9 cellular contexts compared by ENCODE assay signal in the genomic region with DNA sequence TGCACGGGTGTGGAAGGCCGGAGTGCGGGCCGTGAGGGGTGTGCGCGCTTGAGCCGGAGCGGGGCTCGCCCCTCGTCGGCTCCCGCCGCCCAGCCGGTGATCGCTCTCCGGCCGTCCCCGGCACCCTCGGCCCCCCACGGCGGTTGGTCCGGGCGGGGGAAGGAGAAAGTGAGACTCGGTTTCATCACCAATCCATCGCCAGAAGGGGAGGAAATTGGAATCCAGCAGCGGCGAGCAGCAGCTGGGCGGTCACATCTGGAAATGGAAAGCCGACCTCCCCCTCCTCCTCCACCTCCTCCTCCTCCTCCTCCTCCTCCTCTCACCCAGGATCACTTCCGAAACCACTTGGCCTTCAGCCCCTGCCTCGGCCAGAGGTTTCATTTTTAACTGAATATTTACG. TPM values are rescaled to one million over a fixed set of nuclear protein-coding genes. Genes with fewer than 3 reads are reported as not detected.
DNase-seq lines count a peak whose midpoint lies in the region; ATAC-seq and TF ChIP-seq lines count a peak whose summit lies in the region.
"Not testable (repeated sequence)": the region's sequence is repeated elsewhere in the genome, so short reads cannot be mapped to it uniquely, and the experiment has no call there.
"Had no signal": no experiment of that assay in that cellular context is flagged by ENCODE, and none has a peak within 500 bp of the region (broad histone marks: within the 10 kb centered on the region; RNA-seq: fewer than 3 reads in every experiment).

No MANE protein-coding gene starts in this region.

- H3K4me1 ChIP-seq in OCI-LY1 (ENCODE audit: insufficient read depth, low read length, severe bottlenecking); esophagus squamous epithelium; psoas muscle; urinary bladder (ENCODE audit: insufficient read depth): not testable (repeated sequence)

- H3K9me2 ChIP-seq in OCI-LY1 (ENCODE audit: low read depth, low read length): not testable (repeated sequence)

- not testable (repeated sequence) for H3K79me2 ChIP-seq in OCI-LY1 (ENCODE audit: insufficient read depth, low read length)

- H3K9me3 Mint-ChIP-seq in activated CD4-positive, alpha-beta T cell treated with anti-CD3 and anti-CD28 coated beads, Interleukin-2, amount 10 ng/mL, durations not matched to agents 24 days and 14 days; activated naive CD8-positive, alpha-beta T cell treated with anti-CD3 and anti-CD28 coated beads, Interleukin-2, amount 50 U/mL, for 24 hours: not testable (repeated sequence)

- not testable (repeated sequence) for DNase-seq in GM12865 (ENCODE audit: low read depth); esophagus squamous epithelium (lab: John Stamatoyannopoulos, UW)
- peak; percentile 65 for DNase-seq in activated CD4-positive, alpha-beta T cell treated with anti-CD3 and anti-CD28 coated beads, Interleukin-2, amount 10 ng/mL, durations not matched to agents 24 days and 14 days
- peak; percentile 36 for DNase-seq in activated naive CD8-positive, alpha-beta T cell treated with anti-CD3 and anti-CD28 coated beads, Interleukin-2, amount 50 U/mL, for 24 hours
- peak; percentile 14 to 54 for DNase-seq in lower leg skin (ENCODE audit: low spot score in 2 of 2)
- DNase-seq in psoas muscle: peak in 1 of 2 donors; percentile 46

- H3K4me3 Mint-ChIP-seq in activated CD4-positive, alpha-beta T cell treated with anti-CD3 and anti-CD28 coated beads, Interleukin-2, amount 10 ng/mL, durations not matched to agents 24 days and 14 days: peak overlapping the region; percentile 47
- peak overlapping the region; percentile 65 for H3K4me3 Mint-ChIP-seq in activated naive CD8-positive, alpha-beta T cell treated with anti-CD3 and anti-CD28 coated beads, Interleukin-2, amount 50 U/mL, for 24 hours

- peak overlapping the region; percentile 51 for H3K4me2 ChIP-seq in OCI-LY1 (ENCODE audit: low read length)

- H3K4me3 ChIP-seq in GM12865 (ENCODE audit: low read depth, low read length) (peak overlapping the region; percentile 47), OCI-LY1 (ENCODE audit: low read depth, low read length, poor library complexity, severe bottlenecking) (peak overlapping the region; percentile 49), esophagus squamous epithelium (peak overlapping the region in 3 of 4 donors; percentile 37 to 41 (median 40)), psoas muscle (peak overlapping the region; percentile 52), urinary bladder (ENCODE audit: low read depth, low read length) (peak overlapping the region; percentile 39)
- H3K4me3 ChIP-seq in lower leg skin (ENCODE audit: low read depth, poor library complexity, severe bottlenecking): not testable (repeated sequence)

- not testable (repeated sequence) for H3K27ac ChIP-seq in OCI-LY1 (ENCODE audit: low read depth, low read length, poor library complexity, severe bottlenecking); esophagus squamous epithelium; psoas muscle; urinary bladder (ENCODE audit: low read depth)

- not testable (repeated sequence) for H2AFZ ChIP-seq in OCI-LY1 (ENCODE audit: low read length)

- TF ChIP-seq CTCF in GM12865 (IDR thresholded peaks at IDR 0.05; ENCODE audit: insufficient read depth, low read depth, low read length, missing control alignments); OCI-LY1 (IDR thresholded peaks at IDR 0.05; ENCODE audit: low read length); esophagus squamous epithelium (IDR thresholded peaks at IDR 0.05); lower leg skin (IDR thresholded peaks at IDR 0.05); psoas muscle (IDR thresholded peaks at IDR 0.05): not testable (repeated sequence)

- H3F3A ChIP-seq in OCI-LY1 (ENCODE audit: insufficient read depth, low read length): not testable (repeated sequence)

- not testable (repeated sequence) for H3K36me3 Mint-ChIP-seq in activated CD4-positive, alpha-beta T cell treated with anti-CD3 and anti-CD28 coated beads, Interleukin-2, amount 10 ng/mL, durations not matched to agents 24 days and 14 days (ENCODE audit: low read depth); activated naive CD8-positive, alpha-beta T cell treated with anti-CD3 and anti-CD28 coated beads, Interleukin-2, amount 50 U/mL, for 24 hours (ENCODE audit: low read depth)

- intact Hi-C loops in activated CD4-positive, alpha-beta T cell treated with anti-CD3 and anti-CD28 coated beads, Interleukin-2, amount 10 ng/mL, durations not matched to agents 24 days and 14 days (cut with micrococcal nuclease); esophagus squamous epithelium (cut with DNase I); lower leg skin (cut with DNase I; ENCODE audit: low total_unique reads); psoas muscle (cut with DNase I): not testable (repeated sequence)

- H3K27me3 ChIP-seq in OCI-LY1 (ENCODE audit: insufficient read depth, low read length); esophagus squamous epithelium; psoas muscle (ENCODE audit: insufficient read depth in 3 of 3, low read length in 2 of 3): not testable (repeated sequence)

- H3K36me3 ChIP-seq in OCI-LY1 (ENCODE audit: insufficient read depth, low read length); esophagus squamous epithelium; psoas muscle (ENCODE audit: insufficient read depth in 1 of 2, low read depth in 1 of 2); urinary bladder (ENCODE audit: insufficient read depth): not testable (repeated sequence)

- WGBS in esophagus squamous epithelium, 2 donors: no CpG with 5 or more reads among the region's 32 CpGs
- WGBS in lower leg skin, 2 donors: no CpG with 5 or more reads among the region's 32 CpGs
- WGBS in psoas muscle, 3 donors: 0 to 1% (median 0%) methylated on average over 5 to 10 of the region's 32 CpGs
- 0% methylated on average over 5 of the region's 32 CpGs for WGBS in urinary bladder

- H3K27ac Mint-ChIP-seq in activated CD4-positive, alpha-beta T cell treated with anti-CD3 and anti-CD28 coated beads, Interleukin-2, amount 10 ng/mL, durations not matched to agents 24 days and 14 days; activated naive CD8-positive, alpha-beta T cell treated with anti-CD3 and anti-CD28 coated beads, Interleukin-2, amount 50 U/mL, for 24 hours: not testable (repeated sequence)

- H3K9me3 ChIP-seq in OCI-LY1 (ENCODE audit: low read length); esophagus squamous epithelium; psoas muscle: not testable (repeated sequence)

- H3K27me3 Mint-ChIP-seq in activated CD4-positive, alpha-beta T cell treated with anti-CD3 and anti-CD28 coated beads, Interleukin-2, amount 10 ng/mL, durations not matched to agents 24 days and 14 days; activated naive CD8-positive, alpha-beta T cell treated with anti-CD3 and anti-CD28 coated beads, Interleukin-2, amount 50 U/mL, for 24 hours: not testable (repeated sequence)

- H3K4me1 Mint-ChIP-seq in activated CD4-positive, alpha-beta T cell treated with anti-CD3 and anti-CD28 coated beads, Interleukin-2, amount 10 ng/mL, durations not matched to agents 24 days and 14 days; activated naive CD8-positive, alpha-beta T cell treated with anti-CD3 and anti-CD28 coated beads, Interleukin-2, amount 50 U/mL, for 24 hours: not testable (repeated sequence)

- not testable (repeated sequence) for TF ChIP-seq POLR2A in esophagus squamous epithelium (IDR thresholded peaks at IDR 0.05); lower leg skin (IDR thresholded peaks at IDR 0.05)

- not testable (repeated sequence) for H4K20me1 ChIP-seq in OCI-LY1 (ENCODE audit: insufficient read depth, low read length)

- H3K9ac ChIP-seq in OCI-LY1 (ENCODE audit: low read length): not testable (repeated sequence)

- ATAC-seq in activated naive CD8-positive, alpha-beta T cell treated with anti-CD3 and anti-CD28 coated beads, Interleukin-2, amount 50 U/mL, for 24 hours; psoas muscle: not testable (repeated sequence)

RNA-seq across cellular contexts. Expression of a gene that starts 23.3 kb away (rescaled TPM):
- total RNA-seq in activated CD4-positive, alpha-beta T cell treated with anti-CD3 and anti-CD28 coated beads, Interleukin-2, amount 10 ng/mL, durations not matched to agents 24 days and 14 days: not detected in 2 replicates
- not detected for total RNA-seq in esophagus squamous epithelium
- not detected for total RNA-seq in lower leg skin
- total RNA-seq in psoas muscle: not detected
- not detected for polyA plus RNA-seq in psoas muscle
- total RNA-seq in urinary bladder: not detected
- polyA plus RNA-seq in urinary bladder: not detected
- total RNA-seq: temporal lobe had no signal
